In the genomic region with DNA sequence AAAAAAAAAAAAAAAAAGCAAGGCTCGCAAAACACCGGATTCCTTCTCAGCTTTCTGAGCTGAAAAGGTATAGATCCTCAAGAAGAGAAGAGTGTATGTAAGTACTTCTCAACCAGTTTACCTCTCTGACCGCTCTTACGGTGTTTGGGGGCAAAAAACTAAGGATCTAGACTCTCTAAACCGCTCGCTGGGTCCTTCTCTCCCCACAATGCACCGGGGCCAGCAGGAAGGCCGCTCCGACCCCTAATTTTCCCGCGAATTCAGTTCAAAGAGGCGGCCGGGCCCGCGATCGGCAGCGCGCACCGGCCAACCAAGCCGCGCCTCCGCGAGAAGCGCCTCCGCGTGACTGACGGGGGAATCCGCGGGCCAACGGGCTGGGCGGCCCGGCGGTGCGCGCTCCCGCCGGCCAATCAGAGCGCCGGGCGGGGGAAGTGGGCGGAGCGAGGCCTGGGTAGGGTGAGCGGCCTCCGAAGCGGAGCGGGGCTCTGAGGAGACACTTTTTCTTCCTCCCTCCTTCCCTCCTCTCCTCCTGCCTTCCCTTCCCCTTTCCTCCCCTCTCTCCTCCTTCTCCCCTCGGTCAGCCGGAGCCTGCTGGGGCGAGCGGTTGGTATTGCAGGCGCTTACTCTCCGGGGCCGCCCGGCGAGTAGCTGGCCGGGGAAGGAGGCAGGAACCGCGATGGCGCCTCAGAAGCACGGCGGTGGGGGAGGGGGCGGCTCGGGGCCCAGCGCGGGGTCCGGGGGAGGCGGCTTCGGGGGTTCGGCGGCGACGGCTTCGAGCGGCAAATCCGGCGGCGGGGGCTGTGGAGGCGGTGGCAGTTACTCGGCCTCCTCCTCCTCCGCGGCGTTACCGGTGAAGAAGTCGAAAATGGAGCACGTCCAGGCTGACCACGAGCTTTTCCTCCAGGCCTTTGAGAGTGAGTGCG, we compare ENCODE assay signal across 8 cellular contexts.
DNase-seq lines count a peak whose midpoint lies in the region; ATAC-seq and TF ChIP-seq lines count a peak whose summit lies in the region.
"Not testable (repeated sequence)": the region's sequence is repeated elsewhere in the genome, so short reads cannot be mapped to it uniquely, and the experiment has no call there.

No MANE protein-coding gene starts in this region.

- H3K9me3 ChIP-seq in PC-9 (ENCODE audit: insufficient read depth, low read depth); mucosa of stomach (ENCODE audit: control insufficient read depth, low read length): not testable (repeated sequence)

- peaks cover 50% of the 10 kb centered on the region for H3K79me2 ChIP-seq in PC-9 (ENCODE audit: low read depth)

- H3K9ac ChIP-seq in mucosa of stomach (ENCODE audit: low read length), result peak overlapping the region; percentile 79

- CTCF ChIA-PET in PC-9 (lab: Charles Lee), result interaction anchor here (0.5 to 0.6 kb wide), 2 partner anchors 74 to 298 kb away, joined by 6 to 8 read pairs; no protein-coding TSS in a partner anchor

- intact Hi-C loops in PC-9 (cut with micrococcal nuclease; ENCODE audit: unreplicated experiment), result not testable (repeated sequence)

- not testable (repeated sequence) for TF ChIP-seq RAD21 in Ishikawa (IDR thresholded peaks at IDR 0.05; ENCODE audit: low read depth)

- peak; percentile 71 for DNase-seq in DMS114 treated with DMSO at 0.1 percent for 48 hours (lab: John Stamatoyannopoulos, UW; ENCODE audit: unreplicated experiment)
- peak; percentile 62 to 89 for DNase-seq in PC-9
- DNase-seq in activated T-cell treated with anti-CD3 and anti-CD28 coated beads, Interleukin-2, amount 50 U/mL, for 1 hour, result peak; percentile 89
- peak; percentile 94 for DNase-seq in erythroblast (lab: John Stamatoyannopoulos, UW)
- peak; percentile 61 to 71 for DNase-seq in stimulated activated CD8-positive, alpha-beta memory T cell treated with anti-CD3 and anti-CD28 coated beads, Interleukin-4, amount 100 ng/mL, for 1 hour (ENCODE audit: low read depth in 2 of 2, low spot score in 1 of 2)

- H3K27ac ChIP-seq in PC-9, result peak overlapping the region; percentile 47

- not testable (repeated sequence) for H3F3A ChIP-seq in PC-9 (ENCODE audit: insufficient read depth, low read depth)

- BruUV-seq in PC-9 (replicated peaks; lab: Mats Ljungman, UMichigan), result TSS peak; percentile 67

- H3K9me2 ChIP-seq in PC-9 (ENCODE audit: insufficient read depth), result not testable (repeated sequence)

- H3K4me2 ChIP-seq in PC-9, result peak overlapping the region; percentile 79

- not testable (repeated sequence) for TF ChIP-seq CTCF in PC-9 (conservative IDR thresholded peaks at IDR 0.05)

- ATAC-seq in GM21529 (IDR thresholded peaks at IDR 0.05; ENCODE audit: unreplicated experiment), result peak; percentile 86

- H3K4me3 ChIP-seq in PC-9, result peak overlapping the region; percentile 81
- peak overlapping the region; percentile 56 for H3K4me3 ChIP-seq in mucosa of stomach (ENCODE audit: low read length)

- TF ChIP-seq POLR2A in erythroblast (IDR thresholded peaks at IDR 0.05; ENCODE audit: low read length), result peak; percentile 79

- POLR2A ChIA-PET in PC-9 (lab: Charles Lee; ENCODE audit: unreplicated experiment), result interaction anchor here (0.8 kb wide), 1 partner anchor 131 kb away, joined by 3 read pairs; no protein-coding TSS in a partner anchor

- not testable (repeated sequence) for H3K27me3 ChIP-seq in PC-9 (ENCODE audit: insufficient read depth, low read depth); mucosa of stomach (ENCODE audit: control insufficient read depth, insufficient read depth, low read length)

- peaks cover 15% of the 10 kb centered on the region for H3K4me1 ChIP-seq in PC-9 (replicated peaks; ENCODE audit: insufficient read depth)
- not testable (repeated sequence) for H3K4me1 ChIP-seq in mucosa of stomach (ENCODE audit: control insufficient read depth, insufficient read depth, low read length)

- H2AFZ ChIP-seq in PC-9, result peak overlapping the region; percentile 85

- H4K20me1 ChIP-seq in PC-9 (ENCODE audit: insufficient read depth), result peaks cover 24% of the 10 kb centered on the region

- TF ChIP-seq EP300 in Ishikawa (IDR thresholded peaks at IDR 0.05; ENCODE audit: borderline replicate concordance), result not testable (repeated sequence)

- not testable (repeated sequence) for H3K36me3 ChIP-seq in PC-9 (ENCODE audit: low read depth); mucosa of stomach (ENCODE audit: control insufficient read depth, insufficient read depth, low read length)

TF ChIP-seq in Ishikawa, 13 proteins besides CTCF, POLR2A, EP300 and RAD21:
- peak; percentile 83 for TF ChIP-seq TAF1 (IDR thresholded peaks at IDR 0.05; ENCODE audit: low read depth)
- TF ChIP-seq, protein P1, sequence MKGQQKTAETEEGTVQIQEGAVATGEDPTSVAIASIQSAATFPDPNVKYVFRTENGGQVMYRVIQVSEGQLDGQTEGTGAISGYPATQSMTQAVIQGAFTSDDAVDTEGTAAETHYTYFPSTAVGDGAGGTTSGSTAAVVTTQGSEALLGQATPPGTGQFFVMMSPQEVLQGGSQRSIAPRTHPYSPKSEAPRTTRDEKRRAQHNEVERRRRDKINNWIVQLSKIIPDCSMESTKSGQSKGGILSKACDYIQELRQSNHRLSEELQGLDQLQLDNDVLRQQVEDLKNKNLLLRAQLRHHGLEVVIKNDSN (IDR thresholded peaks at IDR 0.05), result peak; percentile 31; the same call in 1 of the 2 replicates
- TF ChIP-seq, protein P2, sequence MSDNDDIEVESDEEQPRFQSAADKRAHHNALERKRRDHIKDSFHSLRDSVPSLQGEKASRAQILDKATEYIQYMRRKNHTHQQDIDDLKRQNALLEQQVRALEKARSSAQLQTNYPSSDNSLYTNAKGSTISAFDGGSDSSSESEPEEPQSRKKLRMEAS (IDR thresholded peaks at IDR 0.05), result peak; percentile 20; the same call in 1 of the 2 replicates
- peak; percentile 41; the same call in 1 of the 2 replicates for TF ChIP-seq YY1 (IDR thresholded peaks at IDR 0.05; ENCODE audit: low read depth)

Comparison
In these comparisons a context has a peak if more than half of its experiments do, and no peak if none do; other contexts are left out.
1. Peak in every context shown above with its lines: DNase-seq, ATAC-seq, H3K4me3 ChIP-seq and H3K27ac ChIP-seq.